Comparison of ENCODE assay signal across 22 cellular contexts in genomic region chr2:29698216-29698615, GRCh38.
"Had no signal": no experiment of that assay in that cellular context is flagged by ENCODE, and none has a peak within 500 bp of the region (broad histone marks: within the 10 kb centered on the region; RNA-seq: fewer than 3 reads in every experiment).

No MANE protein-coding gene starts in this region.

- H3K4me1 Mint-ChIP-seq: activated CD4-positive, alpha-beta T cell treated with anti-CD3 and anti-CD28 coated beads, Interleukin-2, amount 10 ng/mL, durations not matched to agents 24 days and 14 days; stimulated activated memory B cell treated with anti-CD40 and anti-IgM and Interleukin-4, amounts not matched to agents 10 μg/mL and 1 μg/mL and 100 μg/mL, for 72 hours had no signal

- H3K4me1 ChIP-seq: body of pancreas, heart right ventricle, parathyroid adenoma, right lobe of liver, upper lobe of right lung had no signal

- H3K9ac ChIP-seq: parathyroid adenoma had no signal

- H3K36me3 Mint-ChIP-seq: natural killer cell treated with Interleukin-12 subunit alpha and Interleukin-12 subunit beta and Interleukin-15 and Interleukin-18, amount 100 ng/mL, for 72 hours; stimulated activated memory B cell treated with anti-CD40 and anti-IgM and Interleukin-4, amounts not matched to agents 10 μg/mL and 1 μg/mL and 100 μg/mL, for 72 hours had no signal

- H3K4me3 Mint-ChIP-seq: activated CD4-positive, alpha-beta T cell treated with anti-CD3 and anti-CD28 coated beads, Interleukin-2, amount 10 ng/mL, durations not matched to agents 24 days and 14 days; activated CD8-positive, alpha-beta T cell treated with anti-CD3 and anti-CD28 coated beads for 36 hours; natural killer cell treated with Interleukin-12 subunit alpha and Interleukin-12 subunit beta and Interleukin-15 and Interleukin-18, amount 100 ng/mL, for 72 hours; stimulated activated memory B cell treated with anti-CD40 and anti-IgM and Interleukin-4, amounts not matched to agents 10 μg/mL and 1 μg/mL and 100 μg/mL, for 72 hours had no signal

- H3K27ac Mint-ChIP-seq: activated CD4-positive, alpha-beta T cell treated with anti-CD3 and anti-CD28 coated beads, Interleukin-2, amount 10 ng/mL, durations not matched to agents 24 days and 14 days; activated CD8-positive, alpha-beta T cell treated with anti-CD3 and anti-CD28 coated beads for 36 hours; activated T-helper 2 cell treated with anti-CD3 and anti-CD28 coated beads, Interferon-gamma antibody, Interleukin-2, Interleukin-4, amounts not matched to agents 10 μg/mL and 5 μg/mL and 100 μg/mL, durations not matched to agents 14 hours and 24 hours and 36 hours; natural killer cell treated with Interleukin-12 subunit alpha and Interleukin-12 subunit beta and Interleukin-15 and Interleukin-18, amount 100 ng/mL, for 72 hours; stimulated activated memory B cell treated with anti-CD40 and anti-IgM and Interleukin-4, amounts not matched to agents 10 μg/mL and 1 μg/mL and 100 μg/mL, for 72 hours had no signal

- ATAC-seq: activated CD8-positive, alpha-beta T cell treated with anti-CD3 and anti-CD28 coated beads for 36 hours; body of pancreas; right lobe of liver; stimulated activated memory B cell treated with anti-CD40 and anti-IgM and Interleukin-4, amounts not matched to agents 10 μg/mL and 1 μg/mL and 100 μg/mL, for 72 hours; upper lobe of right lung had no signal

- H3K9me3 Mint-ChIP-seq: activated CD4-positive, alpha-beta T cell treated with anti-CD3 and anti-CD28 coated beads, Interleukin-2, amount 10 ng/mL, durations not matched to agents 24 days and 14 days; activated CD8-positive, alpha-beta T cell treated with anti-CD3 and anti-CD28 coated beads for 36 hours; activated T-helper 2 cell treated with anti-CD3 and anti-CD28 coated beads, Interferon-gamma antibody, Interleukin-2, Interleukin-4, amounts not matched to agents 10 μg/mL and 5 μg/mL and 100 μg/mL, durations not matched to agents 14 hours and 24 hours and 36 hours; natural killer cell treated with Interleukin-12 subunit alpha and Interleukin-12 subunit beta and Interleukin-15 and Interleukin-18, amount 100 ng/mL, for 72 hours; stimulated activated memory B cell treated with anti-CD40 and anti-IgM and Interleukin-4, amounts not matched to agents 10 μg/mL and 1 μg/mL and 100 μg/mL, for 72 hours had no signal

- H3K27ac ChIP-seq: body of pancreas, heart right ventricle, neutrophil, parathyroid adenoma, right lobe of liver, upper lobe of right lung had no signal

- H3K27me3 Mint-ChIP-seq: activated CD4-positive, alpha-beta T cell treated with anti-CD3 and anti-CD28 coated beads, Interleukin-2, amount 10 ng/mL, durations not matched to agents 24 days and 14 days had no signal

- H3K4me2 ChIP-seq: smooth muscle cell had no signal

- H3K9me3 ChIP-seq: body of pancreas, heart right ventricle, neutrophil, right lobe of liver, upper lobe of right lung had no signal

- H2AFZ ChIP-seq: parathyroid adenoma had no signal

- DNase-seq: activated CD4-positive, alpha-beta T cell treated with anti-CD3 and anti-CD28 coated beads, Interleukin-2, amount 10 ng/mL, durations not matched to agents 24 days and 14 days; activated CD4-positive, CD25-positive, alpha-beta regulatory T cell; activated CD8-positive, alpha-beta T cell treated with anti-CD3 and anti-CD28 coated beads for 36 hours; activated naive CD4-positive, alpha-beta T cell treated with Interleukin-2 at 50 U/mL for 16 hours; activated T-cell treated with anti-CD3 and anti-CD28 coated beads, Interleukin-2, amount 50 U/mL, for 1 hour; body of pancreas; central memory CD4-positive, alpha-beta T cell; erythroblast; left ventricle myocardium superior; right lobe of liver; stimulated activated CD4-positive, alpha-beta T cell treated with anti-CD3 and anti-CD28 coated beads, Interleukin-4, amount 100 ng/mL, for 4 hours; T-helper 1 cell; T-helper 9 cell; upper lobe of right lung had no signal

- FAIRE-seq: colon had no signal

- H3K4me3 ChIP-seq: body of pancreas, heart right ventricle, right lobe of liver, smooth muscle cell, upper lobe of right lung had no signal

- H3K36me3 ChIP-seq: heart right ventricle, neutrophil, right lobe of liver, upper lobe of right lung had no signal

- H3K27me3 ChIP-seq: body of pancreas, heart right ventricle, neutrophil, right lobe of liver, upper lobe of right lung had no signal

- H3K79me2 ChIP-seq: parathyroid adenoma had no signal
